Comparison of ENCODE assay signal across 8 cellular contexts in genomic region chr2:128232965-128233789, GRCh38.
A peak's percentile ranks its signal among the peaks of the same experiment; 100 is the strongest.
DNase-seq lines count a peak whose midpoint lies in the region; ATAC-seq and TF ChIP-seq lines count a peak whose summit lies in the region.

No MANE protein-coding gene starts in this region.

- 1 to 5% methylated on average over 31 to 84 of the region's 84 CpGs for WGBS in endodermal cell (ENCODE audit: insufficient coverage in 1 of 2, insufficient read length in 1 of 2), 2 experiments

- no peaks in the 10 kb centered on the region for H3K9me3 Mint-ChIP-seq in CD4-positive, alpha-beta T cell
- H3K9me3 Mint-ChIP-seq in endodermal cell, result peaks cover 2% of the 10 kb centered on the region

- no peaks in the 10 kb centered on the region for H3K36me3 Mint-ChIP-seq in CD4-positive, alpha-beta T cell (ENCODE audit: low read depth)
- H3K36me3 Mint-ChIP-seq in endodermal cell (ENCODE audit: low read depth), result no peaks in the 10 kb centered on the region

- H3K27ac ChIP-seq in CD4-positive, alpha-beta T cell (ENCODE audit: low read depth, low read length), result no peak overlapping the region
- no peak overlapping the region for H3K27ac ChIP-seq in endodermal cell (ENCODE audit: low read depth, low read length)

- intact Hi-C loops in CD4-positive, alpha-beta T cell (cut with DNase I, micrococcal nuclease), result loop anchor here (1.0 to 5.0 kb wide), 3 partner anchors 53 to 351 kb away; no protein-coding TSS in a partner anchor

- H3K27me3 Mint-ChIP-seq in CD4-positive, alpha-beta T cell, result no peaks in the 10 kb centered on the region
- peaks cover 2% of the 10 kb centered on the region for H3K27me3 Mint-ChIP-seq in endodermal cell (ENCODE audit: insufficient read depth)

- H3K9ac ChIP-seq in endodermal cell (ENCODE audit: extremely low read depth, low read length, poor library complexity, severe bottlenecking), result peak overlapping the region; percentile 70

- peaks cover 10% of the 10 kb centered on the region for H3K4me1 ChIP-seq in endodermal cell (ENCODE audit: control insufficient read depth, insufficient read depth, low read length)

- no peaks in the 10 kb centered on the region for H3K4me1 Mint-ChIP-seq in CD4-positive, alpha-beta T cell (ENCODE audit: low read depth)
- peaks cover 24% of the 10 kb centered on the region for H3K4me1 Mint-ChIP-seq in endodermal cell

- no peaks in the 10 kb centered on the region for H3K27me3 ChIP-seq in CD4-positive, alpha-beta T cell (ENCODE audit: control insufficient read depth, insufficient read depth, low read length)
- no peaks in the 10 kb centered on the region for H3K27me3 ChIP-seq in endodermal cell (ENCODE audit: control insufficient read depth, insufficient read depth, low read length, poor library complexity, severe bottlenecking)

- H3K9me3 ChIP-seq in CD4-positive, alpha-beta T cell (ENCODE audit: control insufficient read depth, low read length), result no peaks in the 10 kb centered on the region
- H3K9me3 ChIP-seq in endodermal cell (ENCODE audit: control insufficient read depth, low read length), result no peaks in the 10 kb centered on the region

- H3K27ac Mint-ChIP-seq in CD4-positive, alpha-beta T cell, result no peak overlapping the region
- peak overlapping the region; percentile 84 for H3K27ac Mint-ChIP-seq in endodermal cell

- H3K4me3 ChIP-seq in endodermal cell (ENCODE audit: low read length), result peak overlapping the region; percentile 82

- H3K36me3 ChIP-seq in endodermal cell (ENCODE audit: control insufficient read depth, insufficient read depth, low read length), result no peaks in the 10 kb centered on the region

- ATAC-seq in CD4-positive, alpha-beta T cell (ENCODE audit: poor library complexity), result peak; percentile 97
- peak; percentile 98 for ATAC-seq in GM19438 (IDR thresholded peaks at IDR 0.05; ENCODE audit: low read depth, unreplicated experiment)
- peak; percentile 94 for ATAC-seq in HG03558 (IDR thresholded peaks at IDR 0.05; ENCODE audit: extremely low read depth, unreplicated experiment)

- CTCF ChIA-PET in CD4-positive, alpha-beta T cell (lab: Charles Lee), result interaction anchor here (1.5 kb wide), 1 partner anchor 54 kb away, joined by 4 read pairs; no protein-coding TSS in a partner anchor

- H3K4me3 Mint-ChIP-seq in CD4-positive, alpha-beta T cell, result peak overlapping the region; percentile 93
- peak overlapping the region; percentile 60 for H3K4me3 Mint-ChIP-seq in endodermal cell

- POLR2A ChIA-PET in CD4-positive, alpha-beta T cell (lab: Charles Lee), result interaction anchor here (0.6 kb wide), 1 partner anchor 170 kb away, joined by 3 read pairs; no protein-coding TSS in a partner anchor

- peak; percentile 68 to 85 (median 76) for DNase-seq in CD4-positive, alpha-beta T cell
- peak; percentile 64 to 73 for DNase-seq in NOMO-1 (lab: John Stamatoyannopoulos, UW; ENCODE audit: unreplicated experiment in 2 of 2)
- DNase-seq in activated CD8-positive, alpha-beta memory T cell treated with anti-CD3 and anti-CD28 coated beads, Interleukin-2, amount 50 U/mL, for 24 hours (ENCODE audit: extremely low read depth), result peak; percentile 57
- DNase-seq in endodermal cell, result peak; percentile 96
- peak; percentile 95 for DNase-seq in mesenteric fat pad (ENCODE audit: low spot score)
- peak; percentile 72 for DNase-seq in stimulated activated CD8-positive, alpha-beta memory T cell treated with anti-CD3 and anti-CD28 coated beads, Interleukin-12 subunit alpha, Interleukin-12 subunit beta, amount 100 ng/mL, for 4 hours (ENCODE audit: low read depth)

- TF ChIP-seq CTCF in CD4-positive, alpha-beta T cell (IDR thresholded peaks at IDR 0.05), result peak; percentile 85
- peak; percentile 93 for TF ChIP-seq CTCF in endodermal cell (conservative IDR thresholded peaks at IDR 0.05)
